In the genomic region with DNA sequence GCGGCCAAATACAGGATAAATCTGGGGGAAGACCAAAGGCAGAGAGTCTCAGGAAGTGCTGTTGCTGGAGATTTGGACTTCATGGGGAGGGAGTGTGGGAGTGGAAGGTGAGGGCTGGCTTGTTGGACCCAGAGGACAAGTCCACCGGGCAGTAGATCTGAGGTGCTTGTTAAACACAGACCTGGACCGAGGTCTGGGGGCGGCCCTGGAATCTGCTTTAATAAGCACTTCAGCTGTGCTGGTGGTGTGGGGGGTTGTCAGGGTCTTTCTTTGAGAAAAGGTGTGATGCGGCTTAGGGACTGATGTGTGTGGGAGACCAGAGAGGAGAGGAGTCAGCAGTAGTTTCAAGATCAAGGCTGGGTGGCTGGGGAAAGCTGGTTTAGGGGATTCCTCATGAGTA, we compare ENCODE assay signal across 1 cellular context.
TF ChIP-seq lines count a peak whose summit lies in the region.

No MANE protein-coding gene starts in this region.

TF ChIP-seq in HepG2, 621 proteins besides CTCF, POLR2A, EP300 and RAD21:
- TF ChIP-seq, protein P1, sequence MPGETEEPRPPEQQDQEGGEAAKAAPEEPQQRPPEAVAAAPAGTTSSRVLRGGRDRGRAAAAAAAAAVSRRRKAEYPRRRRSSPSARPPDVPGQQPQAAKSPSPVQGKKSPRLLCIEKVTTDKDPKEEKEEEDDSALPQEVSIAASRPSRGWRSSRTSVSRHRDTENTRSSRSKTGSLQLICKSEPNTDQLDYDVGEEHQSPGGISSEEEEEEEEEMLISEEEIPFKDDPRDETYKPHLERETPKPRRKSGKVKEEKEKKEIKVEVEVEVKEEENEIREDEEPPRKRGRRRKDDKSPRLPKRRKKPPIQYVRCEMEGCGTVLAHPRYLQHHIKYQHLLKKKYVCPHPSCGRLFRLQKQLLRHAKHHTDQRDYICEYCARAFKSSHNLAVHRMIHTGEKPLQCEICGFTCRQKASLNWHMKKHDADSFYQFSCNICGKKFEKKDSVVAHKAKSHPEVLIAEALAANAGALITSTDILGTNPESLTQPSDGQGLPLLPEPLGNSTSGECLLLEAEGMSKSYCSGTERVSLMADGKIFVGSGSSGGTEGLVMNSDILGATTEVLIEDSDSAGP (CRISPR knock-in tag; IDR thresholded peaks at IDR 0.05; ENCODE audit: borderline replicate concordance): no peak
- TF ChIP-seq, protein P2, sequence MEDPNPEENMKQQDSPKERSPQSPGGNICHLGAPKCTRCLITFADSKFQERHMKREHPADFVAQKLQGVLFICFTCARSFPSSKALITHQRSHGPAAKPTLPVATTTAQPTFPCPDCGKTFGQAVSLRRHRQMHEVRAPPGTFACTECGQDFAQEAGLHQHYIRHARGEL (CRISPR knock-in tag; IDR thresholded peaks at IDR 0.05): no peak
- no peak for TF ChIP-seq HMG20A (CRISPR knock-in tag; IDR thresholded peaks at IDR 0.05; ENCODE audit: borderline replicate concordance)
- TF ChIP-seq, protein P3, sequence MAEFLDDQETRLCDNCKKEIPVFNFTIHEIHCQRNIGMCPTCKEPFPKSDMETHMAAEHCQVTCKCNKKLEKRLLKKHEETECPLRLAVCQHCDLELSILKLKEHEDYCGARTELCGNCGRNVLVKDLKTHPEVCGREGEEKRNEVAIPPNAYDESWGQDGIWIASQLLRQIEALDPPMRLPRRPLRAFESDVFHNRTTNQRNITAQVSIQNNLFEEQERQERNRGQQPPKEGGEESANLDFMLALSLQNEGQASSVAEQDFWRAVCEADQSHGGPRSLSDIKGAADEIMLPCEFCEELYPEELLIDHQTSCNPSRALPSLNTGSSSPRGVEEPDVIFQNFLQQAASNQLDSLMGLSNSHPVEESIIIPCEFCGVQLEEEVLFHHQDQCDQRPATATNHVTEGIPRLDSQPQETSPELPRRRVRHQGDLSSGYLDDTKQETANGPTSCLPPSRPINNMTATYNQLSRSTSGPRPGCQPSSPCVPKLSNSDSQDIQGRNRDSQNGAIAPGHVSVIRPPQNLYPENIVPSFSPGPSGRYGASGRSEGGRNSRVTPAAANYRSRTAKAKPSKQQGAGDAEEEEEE (CRISPR knock-in tag; IDR thresholded peaks at IDR 0.05; ENCODE audit: borderline replicate concordance): no peak
- no peak for TF ChIP-seq ZFP90 (CRISPR knock-in tag; IDR thresholded peaks at IDR 0.05; ENCODE audit: borderline replicate concordance)
- TF ChIP-seq ZNF7 (CRISPR knock-in tag; IDR thresholded peaks at IDR 0.05): no peak
- TF ChIP-seq, protein P4, sequence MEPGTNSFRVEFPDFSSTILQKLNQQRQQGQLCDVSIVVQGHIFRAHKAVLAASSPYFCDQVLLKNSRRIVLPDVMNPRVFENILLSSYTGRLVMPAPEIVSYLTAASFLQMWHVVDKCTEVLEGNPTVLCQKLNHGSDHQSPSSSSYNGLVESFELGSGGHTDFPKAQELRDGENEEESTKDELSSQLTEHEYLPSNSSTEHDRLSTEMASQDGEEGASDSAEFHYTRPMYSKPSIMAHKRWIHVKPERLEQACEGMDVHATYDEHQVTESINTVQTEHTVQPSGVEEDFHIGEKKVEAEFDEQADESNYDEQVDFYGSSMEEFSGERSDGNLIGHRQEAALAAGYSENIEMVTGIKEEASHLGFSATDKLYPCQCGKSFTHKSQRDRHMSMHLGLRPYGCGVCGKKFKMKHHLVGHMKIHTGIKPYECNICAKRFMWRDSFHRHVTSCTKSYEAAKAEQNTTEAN (CRISPR knock-in tag; conservative IDR thresholded peaks at IDR 0.05): no peak
- no peak for TF ChIP-seq IRX3 (CRISPR knock-in tag; IDR thresholded peaks at IDR 0.05; ENCODE audit: borderline replicate concordance, low read depth)
- no peak for TF ChIP-seq ZNF543 (CRISPR knock-in tag; IDR thresholded peaks at IDR 0.05)
- no peak for TF ChIP-seq ZNF709 (CRISPR knock-in tag; IDR thresholded peaks at IDR 0.05)
- TF ChIP-seq, protein P5, sequence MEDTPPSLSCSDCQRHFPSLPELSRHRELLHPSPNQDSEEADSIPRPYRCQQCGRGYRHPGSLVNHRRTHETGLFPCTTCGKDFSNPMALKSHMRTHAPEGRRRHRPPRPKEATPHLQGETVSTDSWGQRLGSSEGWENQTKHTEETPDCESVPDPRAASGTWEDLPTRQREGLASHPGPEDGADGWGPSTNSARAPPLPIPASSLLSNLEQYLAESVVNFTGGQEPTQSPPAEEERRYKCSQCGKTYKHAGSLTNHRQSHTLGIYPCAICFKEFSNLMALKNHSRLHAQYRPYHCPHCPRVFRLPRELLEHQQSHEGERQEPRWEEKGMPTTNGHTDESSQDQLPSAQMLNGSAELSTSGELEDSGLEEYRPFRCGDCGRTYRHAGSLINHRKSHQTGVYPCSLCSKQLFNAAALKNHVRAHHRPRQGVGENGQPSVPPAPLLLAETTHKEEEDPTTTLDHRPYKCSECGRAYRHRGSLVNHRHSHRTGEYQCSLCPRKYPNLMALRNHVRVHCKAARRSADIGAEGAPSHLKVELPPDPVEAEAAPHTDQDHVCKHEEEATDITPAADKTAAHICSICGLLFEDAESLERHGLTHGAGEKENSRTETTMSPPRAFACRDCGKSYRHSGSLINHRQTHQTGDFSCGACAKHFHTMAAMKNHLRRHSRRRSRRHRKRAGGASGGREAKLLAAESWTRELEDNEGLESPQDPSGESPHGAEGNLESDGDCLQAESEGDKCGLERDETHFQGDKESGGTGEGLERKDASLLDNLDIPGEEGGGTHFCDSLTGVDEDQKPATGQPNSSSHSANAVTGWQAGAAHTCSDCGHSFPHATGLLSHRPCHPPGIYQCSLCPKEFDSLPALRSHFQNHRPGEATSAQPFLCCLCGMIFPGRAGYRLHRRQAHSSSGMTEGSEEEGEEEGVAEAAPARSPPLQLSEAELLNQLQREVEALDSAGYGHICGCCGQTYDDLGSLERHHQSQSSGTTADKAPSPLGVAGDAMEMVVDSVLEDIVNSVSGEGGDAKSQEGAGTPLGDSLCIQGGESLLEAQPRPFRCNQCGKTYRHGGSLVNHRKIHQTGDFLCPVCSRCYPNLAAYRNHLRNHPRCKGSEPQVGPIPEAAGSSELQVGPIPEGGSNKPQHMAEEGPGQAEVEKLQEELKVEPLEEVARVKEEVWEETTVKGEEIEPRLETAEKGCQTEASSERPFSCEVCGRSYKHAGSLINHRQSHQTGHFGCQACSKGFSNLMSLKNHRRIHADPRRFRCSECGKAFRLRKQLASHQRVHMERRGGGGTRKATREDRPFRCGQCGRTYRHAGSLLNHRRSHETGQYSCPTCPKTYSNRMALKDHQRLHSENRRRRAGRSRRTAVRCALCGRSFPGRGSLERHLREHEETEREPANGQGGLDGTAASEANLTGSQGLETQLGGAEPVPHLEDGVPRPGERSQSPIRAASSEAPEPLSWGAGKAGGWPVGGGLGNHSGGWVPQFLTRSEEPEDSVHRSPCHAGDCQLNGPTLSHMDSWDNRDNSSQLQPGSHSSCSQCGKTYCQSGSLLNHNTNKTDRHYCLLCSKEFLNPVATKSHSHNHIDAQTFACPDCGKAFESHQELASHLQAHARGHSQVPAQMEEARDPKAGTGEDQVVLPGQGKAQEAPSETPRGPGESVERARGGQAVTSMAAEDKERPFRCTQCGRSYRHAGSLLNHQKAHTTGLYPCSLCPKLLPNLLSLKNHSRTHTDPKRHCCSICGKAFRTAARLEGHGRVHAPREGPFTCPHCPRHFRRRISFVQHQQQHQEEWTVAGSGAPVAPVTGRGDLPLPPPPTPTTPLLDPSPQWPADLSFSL (CRISPR knock-in tag; IDR thresholded peaks at IDR 0.05): no peak
- no peak for TF ChIP-seq NCOR1 (IDR thresholded peaks at IDR 0.05; ENCODE audit: borderline replicate concordance, low read length)
